In genomic region chr1:21347072-21347581, GRCh38 we compare ENCODE assay signal across 19 cellular contexts.
"Had no signal": no experiment of that assay in that cellular context is flagged by ENCODE, and none has a peak within 500 bp of the region (broad histone marks: within the 10 kb centered on the region; RNA-seq: fewer than 3 reads in every experiment).

No MANE protein-coding gene starts in this region.

- H3K27me3 ChIP-seq: ovary, testis had no signal

- H3K4me3 ChIP-seq: ovary, testis had no signal

- DNase-seq: activated CD4-positive, alpha-beta T cell treated with anti-CD3 and anti-CD28 coated beads, Interleukin-2, amount 50 U/mL, for 1 hour; activated CD4-positive, CD25-positive, alpha-beta regulatory T cell; activated gamma-delta T cell; activated naive CD8-positive, alpha-beta T cell treated with anti-CD3 and anti-CD28 coated beads for 36 hours; activated T-cell treated with anti-CD3 and anti-CD28 coated beads, Interleukin-2, amount 50 U/mL, for 4 hours; anterior cingulate cortex; cerebellar nuclear complex; effector memory CD8-positive, alpha-beta T cell; kidney; left ventricle myocardium superior; mesendoderm; ovary; stimulated activated CD4-positive, alpha-beta T cell treated with anti-CD3 and anti-CD28 coated beads, Interleukin-4, amount 100 ng/mL, for 1 hour; stimulated activated CD8-positive, alpha-beta memory T cell treated with anti-CD3 and anti-CD28 coated beads, Interleukin-4, amount 100 ng/mL, for 48 hours; testis had no signal

- H3K27me3 Mint-ChIP-seq: activated naive CD8-positive, alpha-beta T cell treated with anti-CD3 and anti-CD28 coated beads for 36 hours; effector memory CD8-positive, alpha-beta T cell; stimulated activated naive CD8-positive, alpha-beta T cell treated with anti-CD3 and anti-CD28 coated beads, Interleukin-15, Interleukin-2, amounts not matched to agents 100 ng/mL and 50 ng/mL, for 24 hours had no signal

- FAIRE-seq: kidney had no signal

- H3K9me3 Mint-ChIP-seq: activated naive CD8-positive, alpha-beta T cell treated with anti-CD3 and anti-CD28 coated beads for 36 hours; activated T-cell treated with anti-CD3 and anti-CD28 coated beads, Interleukin-2, amount 50 U/mL, for 4 hours; dendritic cell treated with granulocyte-macrophage colony-stimulating factor and Interleukin-4, amounts not matched to agents 40 ng/mL and 50 ng/mL, for 4 days; effector memory CD8-positive, alpha-beta T cell; neural crest cell; stimulated activated naive CD8-positive, alpha-beta T cell treated with anti-CD3 and anti-CD28 coated beads, Interleukin-15, Interleukin-2, amounts not matched to agents 100 ng/mL and 50 ng/mL, for 24 hours had no signal

- H3K36me3 ChIP-seq: ovary had no signal

- ATAC-seq: activated T-cell treated with anti-CD3 and anti-CD28 coated beads, Interleukin-2, amount 50 U/mL, for 4 hours; effector memory CD8-positive, alpha-beta T cell; left ventricle myocardium superior had no signal

- H3K9me3 ChIP-seq: ovary, testis had no signal

- H3K4me3 Mint-ChIP-seq: activated naive CD8-positive, alpha-beta T cell treated with anti-CD3 and anti-CD28 coated beads for 36 hours; activated T-cell treated with anti-CD3 and anti-CD28 coated beads, Interleukin-2, amount 50 U/mL, for 4 hours; dendritic cell treated with granulocyte-macrophage colony-stimulating factor and Interleukin-4, amounts not matched to agents 40 ng/mL and 50 ng/mL, for 4 days; effector memory CD8-positive, alpha-beta T cell; neural crest cell; stimulated activated naive CD8-positive, alpha-beta T cell treated with anti-CD3 and anti-CD28 coated beads, Interleukin-15, Interleukin-2, amounts not matched to agents 100 ng/mL and 50 ng/mL, for 24 hours had no signal

- H3K27ac Mint-ChIP-seq: activated naive CD8-positive, alpha-beta T cell treated with anti-CD3 and anti-CD28 coated beads for 36 hours; dendritic cell treated with granulocyte-macrophage colony-stimulating factor and Interleukin-4, amounts not matched to agents 40 ng/mL and 50 ng/mL, for 4 days; effector memory CD8-positive, alpha-beta T cell; stimulated activated naive CD8-positive, alpha-beta T cell treated with anti-CD3 and anti-CD28 coated beads, Interleukin-15, Interleukin-2, amounts not matched to agents 100 ng/mL and 50 ng/mL, for 24 hours had no signal

- H3K27ac ChIP-seq: epithelial cell of prostate, ovary, testis had no signal
